In genomic region chr19:31992750-31993149, GRCh38 we compare ENCODE assay signal across 24 cellular contexts.
"Had no signal": no experiment of that assay in that cellular context is flagged by ENCODE, and none has a peak within 500 bp of the region (broad histone marks: within the 10 kb centered on the region; RNA-seq: fewer than 3 reads in every experiment).

No MANE protein-coding gene starts in this region.

- H3K4me3 ChIP-seq: MG63 had no signal

- H3K9me3 ChIP-seq: MG63, SK-N-SH had no signal

- ATAC-seq: HepG2, Panc1, PC-3 had no signal

- DNase-seq: IMR-90, Karpas-422, KG1, MG63, NCI-H1092, NCI-H1105 treated with DMSO at 0.1 percent for 48 hours, NCI-H1417 treated with DMSO at 0.1 percent for 48 hours, NCI-H146, NCI-H1694 treated with DMSO at 0.1 percent for 48 hours, NCI-H2029, NCI-H2081 treated with DMSO at 0.1 percent for 48 hours, NCI-H2171, NCI-H226, NCI-H446, NCI-H510A, NCI-H524 treated with DMSO at 0.1 percent for 48 hours, NCI-H69, NCI-H774, PC-3, SHP77, SK-N-SH had no signal

- H3K27me3 ChIP-seq: MG63 had no signal

- H3K36me3 ChIP-seq: MG63 had no signal

- H3K27ac ChIP-seq: RWPE1 had no signal
